Comparison of ENCODE assay signal across 15 cellular contexts in genomic region chr20:57416296-57417022, GRCh38. TPM values are rescaled to one million over a fixed set of nuclear protein-coding genes. Genes with fewer than 3 reads are reported as not detected.
DNase-seq lines count a peak whose midpoint lies in the region; ATAC-seq and TF ChIP-seq lines count a peak whose summit lies in the region.
"Had no signal": no experiment of that assay in that cellular context is flagged by ENCODE, and none has a peak within 500 bp of the region (broad histone marks: within the 10 kb centered on the region; RNA-seq: fewer than 3 reads in every experiment).

No MANE protein-coding gene starts in this region.

- H3K27ac Mint-ChIP-seq in nephron progenitor cell, result peak overlapping the region; percentile 51
- H3K27ac Mint-ChIP-seq in stimulated activated naive B cell treated with anti-CD40 and anti-IgM and Interleukin-4, amounts not matched to agents 10 μg/mL and 1 μg/mL and 100 μg/mL, for 72 hours, result peak overlapping the region; percentile 47

- no peak overlapping the region for H4K91ac ChIP-seq in IMR-90 (ENCODE audit: insufficient read depth, low read depth, low read length)

- CTCF ChIA-PET in IMR-90 (lab: Yijun Ruan, JAX), result no interaction called here

- dilution Hi-C loops in IMR-90 (cut with HindIII; ENCODE audit: low sequenced_read_pairs, unreplicated experiment), result no loop called here

- no TSS peak for BruUV-seq in IMR-90 (replicated peaks; lab: Mats Ljungman, UMichigan)

- POLR2A ChIA-PET in IMR-90 (lab: Charles Lee; ENCODE audit: unreplicated experiment), result no interaction called here

- H3K4me1 ChIP-seq in right atrium auricular region, result peaks cover 0 to 3% of the 10 kb centered on the region in 2 donors
- peaks cover 5% of the 10 kb centered on the region; the same call in 1 of the 2 replicates for H3K4me1 ChIP-seq in IMR-90 (ENCODE audit: control insufficient read depth, insufficient read depth, low read length)

- H2AK5ac ChIP-seq in IMR-90 (ENCODE audit: low read depth, low read length), result no peak overlapping the region

- ATAC-seq in Right ventricle myocardium inferior (no peak), IMR-90 (ENCODE audit: low read depth) (no peak), GM19023 (IDR thresholded peaks at IDR 0.05; ENCODE audit: unreplicated experiment) (no peak)
- ATAC-seq in stimulated activated naive B cell treated with anti-CD40 and anti-IgM and Interleukin-4, amounts not matched to agents 10 μg/mL and 1 μg/mL and 100 μg/mL, for 72 hours (replicated peaks), result no peak
- ATAC-seq: PC-3 had no signal

- H3K9me3 ChIP-seq in right atrium auricular region (no peaks in the 10 kb centered on the region), IMR-90 (ENCODE audit: control insufficient read depth, insufficient read depth, low read length) (no peaks in the 10 kb centered on the region)

- H4K8ac ChIP-seq in IMR-90 (ENCODE audit: low read depth in 2 of 2, low read length in 2 of 2), result no peak overlapping the region

- TF ChIP-seq RAD21 in IMR-90 (IDR thresholded peaks at IDR 0.05; ENCODE audit: low read length), result no peak

- H2AK9ac ChIP-seq in IMR-90 (replicated peaks; ENCODE audit: low read depth, low read length, poor library complexity), result no peak overlapping the region

- no peaks in the 10 kb centered on the region for H3K36me3 Mint-ChIP-seq in nephron progenitor cell (ENCODE audit: low read depth)
- H3K36me3 Mint-ChIP-seq in stimulated activated naive B cell treated with anti-CD40 and anti-IgM and Interleukin-4, amounts not matched to agents 10 μg/mL and 1 μg/mL and 100 μg/mL, for 72 hours, result no peaks in the 10 kb centered on the region

- no peak overlapping the region for H3K4me2 ChIP-seq in IMR-90 (ENCODE audit: low read depth, low read length)
- H3K4me2 ChIP-seq: KMS-11 had no signal

- 87% methylated on average over 10 of the region's 15 CpGs; no CpG with 5 or more reads in 1 of the 2 experiments for WGBS in IMR-90 (ENCODE audit: extremely low coverage in 2 of 2, insufficient read length in 1 of 2), 2 experiments

- H3K27ac ChIP-seq in right atrium auricular region (no peak overlapping the region), IMR-90 (ENCODE audit: insufficient read depth, low read length) (no peak overlapping the region)
- H3K27ac ChIP-seq: KMS-11 had no signal

- no peak overlapping the region for H3K4me3 Mint-ChIP-seq in nephron progenitor cell
- no peak overlapping the region for H3K4me3 Mint-ChIP-seq in stimulated activated naive B cell treated with anti-CD40 and anti-IgM and Interleukin-4, amounts not matched to agents 10 μg/mL and 1 μg/mL and 100 μg/mL, for 72 hours

- intact Hi-C loops in Right ventricle myocardium inferior (cut with DNase I) (no loop called here), IMR-90 (cut with micrococcal nuclease) (no loop called here)

- H3K79me1 ChIP-seq in IMR-90 (ENCODE audit: low read depth in 1 of 2, low read length in 2 of 2), result no peaks in the 10 kb centered on the region

- H2BK20ac ChIP-seq in IMR-90 (ENCODE audit: low read depth, low read length), result no peak overlapping the region

- H3K27me3 ChIP-seq in right atrium auricular region (no peaks in the 10 kb centered on the region), IMR-90 (ENCODE audit: control insufficient read depth, insufficient read depth, low read length) (peaks cover 8% of the 10 kb centered on the region; the same call in 1 of the 2 replicates)

- H4K5ac ChIP-seq in IMR-90 (ENCODE audit: low read depth, low read length), result no peak overlapping the region

- no peak overlapping the region for H3K56ac ChIP-seq in IMR-90 (ENCODE audit: extremely low read depth, insufficient read depth, low read length)

- in situ Hi-C loops in IMR-90 (cut with MboI; ENCODE audit: low sequenced_read_pairs), result no loop called here

- H3K9ac ChIP-seq in IMR-90 (ENCODE audit: low read depth, low read length), result no peak overlapping the region
- H3K9ac ChIP-seq: KMS-11 had no signal

- no peak overlapping the region for H3K4me3 ChIP-seq in right atrium auricular region
- no peak overlapping the region for H3K4me3 ChIP-seq in IMR-90 (ENCODE audit: insufficient read depth, low read depth, low read length)

- DNase-seq in Right ventricle myocardium inferior (ENCODE audit: missing footprints), result peak; percentile 41
- DNase-seq in right atrium auricular region (ENCODE audit: low spot score), result no peak
- DNase-seq in IMR-90, result no peak
- no peak for DNase-seq in nephron progenitor cell
- no peak for DNase-seq in stimulated activated naive B cell treated with anti-CD40 and anti-IgM and Interleukin-4, amounts not matched to agents 10 μg/mL and 1 μg/mL and 100 μg/mL, for 72 hours
- no peak for DNase-seq in NCI-H2029 treated with DMSO at 0.1 percent for 48 hours (lab: John Stamatoyannopoulos, UW)
- DNase-seq: DMS79 treated with DMSO at 0.1 percent for 48 hours, NCI-H1417 treated with DMSO at 0.1 percent for 48 hours, NCI-H187 treated with DMSO at 0.1 percent for 48 hours, NCI-H226, PC-3, RPMI8226, SIG-M5 had no signal

- H3K4ac ChIP-seq in IMR-90 (ENCODE audit: low read depth, low read length), result no peak overlapping the region

- H3K18ac ChIP-seq in IMR-90 (ENCODE audit: low read depth, low read length), result no peak overlapping the region

- H3K36me3 ChIP-seq in right atrium auricular region (no peaks in the 10 kb centered on the region), IMR-90 (ENCODE audit: control insufficient read depth, insufficient read depth, low read length) (no peaks in the 10 kb centered on the region)

- H4K20me1 ChIP-seq in IMR-90 (ENCODE audit: insufficient read depth, low read length), result no peaks in the 10 kb centered on the region

- no peak overlapping the region for H2BK120ac ChIP-seq in IMR-90 (ENCODE audit: low read depth, low read length)

- H3K4me1 Mint-ChIP-seq in nephron progenitor cell, result peaks cover 35% of the 10 kb centered on the region
- H3K4me1 Mint-ChIP-seq in stimulated activated naive B cell treated with anti-CD40 and anti-IgM and Interleukin-4, amounts not matched to agents 10 μg/mL and 1 μg/mL and 100 μg/mL, for 72 hours, result peaks cover 23 to 36% of the 10 kb centered on the region in 2 donors

- H2BK5ac ChIP-seq in IMR-90 (ENCODE audit: low read depth, low read length, poor library complexity, severe bottlenecking), result no peak overlapping the region

- H3K27me3 Mint-ChIP-seq in nephron progenitor cell (ENCODE audit: low read depth, poor library complexity), result peaks cover 10% of the 10 kb centered on the region
- no peaks in the 10 kb centered on the region for H3K27me3 Mint-ChIP-seq in stimulated activated naive B cell treated with anti-CD40 and anti-IgM and Interleukin-4, amounts not matched to agents 10 μg/mL and 1 μg/mL and 100 μg/mL, for 72 hours

- TF ChIP-seq POLR2A in IMR-90 (IDR thresholded peaks at IDR 0.05; ENCODE audit: low read depth, low read length), result no peak

- no peak overlapping the region for H3K14ac ChIP-seq in IMR-90 (replicated peaks; ENCODE audit: low read depth, low read length)

- no peaks in the 10 kb centered on the region for H3K9me3 Mint-ChIP-seq in nephron progenitor cell
- H3K9me3 Mint-ChIP-seq in stimulated activated naive B cell treated with anti-CD40 and anti-IgM and Interleukin-4, amounts not matched to agents 10 μg/mL and 1 μg/mL and 100 μg/mL, for 72 hours, result no peaks in the 10 kb centered on the region

- H3K23ac ChIP-seq in IMR-90 (ENCODE audit: low read depth, low read length), result no peak overlapping the region

- H2AFZ ChIP-seq in IMR-90 (replicated peaks; ENCODE audit: low read length, poor library complexity), result peak overlapping the region; percentile 28

- TF ChIP-seq CTCF in right atrium auricular region (IDR thresholded peaks at IDR 0.05) (no peak), IMR-90 (conservative IDR thresholded peaks at IDR 0.05; ENCODE audit: low read depth, low read length) (no peak), nephron progenitor cell (IDR thresholded peaks at IDR 0.05) (no peak)

- H3K9me1 ChIP-seq in IMR-90 (ENCODE audit: insufficient read depth, low read length), result no peaks in the 10 kb centered on the region; the same call in 1 of the 2 replicates

- no peak overlapping the region for H2BK15ac ChIP-seq in IMR-90 (ENCODE audit: low read depth, low read length)

TF ChIP-seq in IMR-90, 13 proteins besides CTCF, POLR2A, EP300 and RAD21 (continues in another document):
- TF ChIP-seq SMC3 (IDR thresholded peaks at IDR 0.05; ENCODE audit: low read depth, low read length) (no peak), CHD1 (IDR thresholded peaks at IDR 0.05; ENCODE audit: low read depth, low read length) (no peak), CEBPB (IDR thresholded peaks at IDR 0.05; ENCODE audit: low read depth, low read length) (no peak), FOS (IDR thresholded peaks at IDR 0.05; ENCODE audit: low read depth, low read length) (no peak), MXI1 (IDR thresholded peaks at IDR 0.05; ENCODE audit: borderline replicate concordance, low read depth, low read length) (no peak), RFX5 (IDR thresholded peaks at IDR 0.05; ENCODE audit: low read depth, low read length) (no peak), ELK1 (IDR thresholded peaks at IDR 0.05; ENCODE audit: borderline replicate concordance, low read depth, low read length) (no peak), MAFK (IDR thresholded peaks at IDR 0.05; ENCODE audit: low read depth, low read length) (no peak), MAZ (IDR thresholded peaks at IDR 0.05; ENCODE audit: borderline replicate concordance, low read depth, low read length) (no peak), RCOR1 (IDR thresholded peaks at IDR 0.05; ENCODE audit: insufficient replicate concordance, low read length) (no peak), NFE2L2 (IDR thresholded peaks at IDR 0.05; ENCODE audit: low read depth, low read length) (no peak), BHLHE40 (IDR thresholded peaks at IDR 0.05; ENCODE audit: low read depth, low read length) (no peak)

RNA-seq across cellular contexts. Expression of gene RBM38, which starts 25.3 kb away (rescaled TPM):
- total RNA-seq in Right ventricle myocardium inferior (89.6 TPM), right atrium auricular region (100 to 1,000 TPM; 127 to 151 TPM), IMR-90 (2012; rRNA removed) (5.2 and 6.9 TPM in 2 replicates)
- 11.9 and 14.6 TPM in 2 replicates for polyA plus RNA-seq in IMR-90 (2012; rRNA removed)
- polyA plus RNA-seq in IMR-90 (2012; cell fraction: cytosol; rRNA removed), result 9.7 and 20.7 TPM in 2 replicates
- polyA plus RNA-seq in IMR-90 (2012; cell fraction: nucleus; rRNA removed; ENCODE audit: low replicate concordance), result 10.0 and 19.1 TPM in 2 replicates

Comparison
In these comparisons a context has a peak if more than half of its experiments do, and no peak if none do; other contexts are left out.
1. RNA of gene RBM38, which starts 25.3 kb away (total RNA-seq): 127 to 151 TPM in right atrium auricular region and 89.6 TPM in Right ventricle myocardium inferior (single experiment); 5.2 to 6.9 TPM in IMR-90; every median in the first group is over 10 times any median in the second.